19 cellular contexts compared by ENCODE assay signal in the genomic region with DNA sequence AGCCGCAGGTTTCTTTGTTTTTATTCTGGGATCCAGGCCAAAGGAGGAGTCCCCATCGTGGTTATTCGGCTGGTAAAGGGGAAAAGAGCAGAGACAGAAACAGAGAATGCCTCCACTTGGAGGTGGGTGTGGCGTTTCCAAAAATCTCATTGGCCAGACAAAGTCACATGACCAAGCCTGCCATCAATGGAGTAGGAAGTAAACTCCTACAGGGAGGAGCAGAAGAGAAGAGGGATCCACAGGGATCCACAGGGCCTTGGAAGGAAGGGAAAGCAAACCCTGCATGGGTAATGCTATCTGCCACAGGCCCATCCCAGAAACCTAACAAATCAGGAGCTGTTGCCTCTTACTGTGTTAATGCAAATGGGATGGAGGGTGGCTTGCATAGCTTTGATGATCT.
A peak's percentile ranks its signal among the peaks of the same experiment; 100 is the strongest.
DNase-seq lines count a peak whose midpoint lies in the region; ATAC-seq, FAIRE-seq and TF ChIP-seq lines count a peak whose summit lies in the region.
"Had no signal": no experiment of that assay in that cellular context is flagged by ENCODE, and none has a peak within 500 bp of the region (broad histone marks: within the 10 kb centered on the region; RNA-seq: fewer than 3 reads in every experiment).

No MANE protein-coding gene starts in this region.

- CTCF ChIA-PET in IMR-90 (lab: Yijun Ruan, JAX) (interaction anchor here (0.9 to 1.4 kb wide), 3 partner anchors 8 to 16 kb away, joined by 3 to 4 read pairs (median 3); no protein-coding TSS in a partner anchor), K562 (lab: Yijun Ruan, JAX; ENCODE audit: low intra/inter-chr PET ratio) (no interaction called here)

- no peak overlapping the region for H2AK9ac ChIP-seq in IMR-90 (replicated peaks; ENCODE audit: low read depth, low read length, poor library complexity)

- H2BK5ac ChIP-seq in IMR-90 (ENCODE audit: low read depth, low read length, poor library complexity, severe bottlenecking) (no peak overlapping the region), mesendoderm (ENCODE audit: low read length) (no peak overlapping the region)

- TF ChIP-seq CTCF in IMR-90 (conservative IDR thresholded peaks at IDR 0.05; ENCODE audit: low read depth, low read length) = no peak
- TF ChIP-seq CTCF in K562 (IDR thresholded peaks at IDR 0.05 in 2 of 3, conservative IDR thresholded peaks at IDR 0.05 in 1 of 3; ENCODE audit: insufficient read depth in 2 of 3, low read depth in 1 of 3, low read length in 3 of 3) = no peak

- dilution Hi-C loops in IMR-90 (cut with HindIII; ENCODE audit: low sequenced_read_pairs, unreplicated experiment) = no loop called here

- H3K79me2 ChIP-seq in K562 (ENCODE audit: control insufficient read depth, insufficient read depth, low read length) (no peaks in the 10 kb centered on the region), mesendoderm (ENCODE audit: control insufficient read depth, insufficient read depth, low read length) (peaks cover 36% of the 10 kb centered on the region)

- TF ChIP-seq RAD21 in IMR-90 (IDR thresholded peaks at IDR 0.05; ENCODE audit: low read length) (no peak), K562 (CRISPR knock-in tag; conservative IDR thresholded peaks at IDR 0.05 in 1 of 2, IDR thresholded peaks at IDR 0.05 in 1 of 2) (no peak)

- H3K23ac ChIP-seq in IMR-90 (ENCODE audit: low read depth, low read length) = no peak overlapping the region
- H3K23ac ChIP-seq in mesendoderm (ENCODE audit: low read length) = no peak overlapping the region

- H3K4me2 ChIP-seq in IMR-90 (ENCODE audit: low read depth, low read length) = no peak overlapping the region
- H3K4me2 ChIP-seq in K562 (ENCODE audit: insufficient read depth, low read length) = no peak overlapping the region
- no peak overlapping the region for H3K4me2 ChIP-seq in mesendoderm (ENCODE audit: low read length)

- no peak overlapping the region for H4K91ac ChIP-seq in IMR-90 (ENCODE audit: insufficient read depth, low read depth, low read length)

- H3K4ac ChIP-seq in IMR-90 (ENCODE audit: low read depth, low read length) = no peak overlapping the region
- H3K4ac ChIP-seq in mesendoderm (ENCODE audit: low read depth, low read length) = no peak overlapping the region

- H3K36me3 ChIP-seq in IMR-90 (ENCODE audit: control insufficient read depth, insufficient read depth, low read length) = no peaks in the 10 kb centered on the region
- H3K36me3 ChIP-seq in K562 (ENCODE audit: control insufficient read depth, insufficient read depth, low read length) = no peaks in the 10 kb centered on the region
- no peaks in the 10 kb centered on the region for H3K36me3 ChIP-seq in mesendoderm (ENCODE audit: control insufficient read depth, insufficient read depth, low read length)
- H3K36me3 ChIP-seq: BE2C, SJSA1 had no signal

- peak; percentile 6 for DNase-seq in EH (ENCODE audit: low read depth)
- DNase-seq in IMR-90 = no peak
- DNase-seq in K562 (ENCODE audit: extremely low read depth in 1 of 4, low spot score in 3 of 4) = peak in 3 of 4 experiments; percentile 46 to 78 (median 77)
- peak; percentile 91 for DNase-seq in mesendoderm
- no peak for DNase-seq in activated CD4-positive, alpha-beta T cell treated with anti-CD3 and anti-CD28 coated beads, Interleukin-2, amount 50 U/mL, for 1 hour
- no peak for DNase-seq in dermis blood vessel endothelial cell
- DNase-seq: BE2C; CD8-positive, alpha-beta memory T cell; GOT3; NCI-H2081 treated with DMSO at 0.1 percent for 48 hours; NCI-H2227 treated with DMSO at 0.1 percent for 48 hours; NCI-H524 treated with DMSO at 0.1 percent for 48 hours; NK-92 treated with Interleukin-12 subunit alpha and Interleukin-12 subunit beta, amount 100 ng/mL, for 24 hours; PC-3; T-cell had no signal

- no peak overlapping the region for H4K5ac ChIP-seq in IMR-90 (ENCODE audit: low read depth, low read length)
- H4K5ac ChIP-seq in mesendoderm (ENCODE audit: low read length) = no peak overlapping the region

- H3K18ac ChIP-seq in IMR-90 (ENCODE audit: low read depth, low read length) = no peak overlapping the region
- no peak overlapping the region for H3K18ac ChIP-seq in mesendoderm (ENCODE audit: low read length)

- no TSS peak for BruUV-seq in IMR-90 (replicated peaks; lab: Mats Ljungman, UMichigan)
- no TSS peak for BruUV-seq in K562 (replicated peaks; lab: Mats Ljungman, UMichigan)

- TF ChIP-seq POLR2A in IMR-90 (IDR thresholded peaks at IDR 0.05; ENCODE audit: low read depth, low read length) (no peak), K562 (conservative IDR thresholded peaks at IDR 0.05) (no peak)

- H3K27me3 ChIP-seq in IMR-90 (ENCODE audit: control insufficient read depth, insufficient read depth, low read length) (no peaks in the 10 kb centered on the region), K562 (ENCODE audit: control insufficient read depth in 2 of 2, insufficient read depth in 2 of 2, low read length in 2 of 2) (peaks cover 4 to 26% of the 10 kb centered on the region in 2 experiments; a peak in 4 of 5 replicates), mesendoderm (ENCODE audit: insufficient read depth, low read length, poor library complexity) (no peaks in the 10 kb centered on the region)
- H3K27me3 ChIP-seq: BE2C, SJSA1 had no signal

- intact Hi-C loops in IMR-90 (cut with micrococcal nuclease) (no loop called here), K562 (cut with micrococcal nuclease) (no loop called here)

- no peak overlapping the region for H3K9ac ChIP-seq in IMR-90 (ENCODE audit: low read depth, low read length)
- H3K9ac ChIP-seq in K562 (ENCODE audit: insufficient read depth in 1 of 2, low read depth in 2 of 2, low read length in 2 of 2) = no peak overlapping the region
- H3K9ac ChIP-seq in mesendoderm (ENCODE audit: low read length) = no peak overlapping the region

- TF ChIP-seq EP300 in K562 (IDR thresholded peaks at IDR 0.05; ENCODE audit: low read length) = no peak

- peaks cover 5% of the 10 kb centered on the region; the same call in 1 of the 2 replicates for H3K4me1 ChIP-seq in IMR-90 (ENCODE audit: control insufficient read depth, insufficient read depth, low read length)
- H3K4me1 ChIP-seq in K562 (replicated peaks in 1 of 2; ENCODE audit: control insufficient read depth in 2 of 2, insufficient read depth in 2 of 2, low read length in 2 of 2) = no peaks in the 10 kb centered on the region
- peaks cover 7% of the 10 kb centered on the region for H3K4me1 ChIP-seq in mesendoderm (ENCODE audit: control insufficient read depth, low read depth, low read length)
- H3K4me1 ChIP-seq: BE2C, SJSA1 had no signal

- H2BK15ac ChIP-seq in IMR-90 (ENCODE audit: low read depth, low read length) (no peak overlapping the region), mesendoderm (replicated peaks; ENCODE audit: low read depth) (no peak overlapping the region)

- WGBS in IMR-90 (ENCODE audit: extremely low coverage in 2 of 2, insufficient read length in 1 of 2), 2 experiments = 90% methylated on average over 2 of the region's 4 CpGs; no CpG with 5 or more reads in 1 of the 2 experiments
- 3% methylated on average over 4 of the region's 4 CpGs for WGBS in K562 (ENCODE audit: insufficient coverage, low coverage, missing lambda C conversion rate)
- WGBS in mesendoderm (ENCODE audit: extremely low coverage, insufficient coverage, low lambda C conversion rate) = no CpG with 5 or more reads among the region's 4 CpGs

- H3K79me1 ChIP-seq in IMR-90 (ENCODE audit: low read depth in 1 of 2, low read length in 2 of 2) = peaks cover 4 to 25% of the 10 kb centered on the region in 2 experiments; a peak in 2 of 4 replicates
- peaks cover 19% of the 10 kb centered on the region for H3K79me1 ChIP-seq in mesendoderm (ENCODE audit: low read length)

- in situ Hi-C loops in IMR-90 (cut with MboI; ENCODE audit: low sequenced_read_pairs) = no loop called here
- in situ Hi-C loops in K562 (cut with MboI) = no loop called here

- H2BK20ac ChIP-seq in IMR-90 (ENCODE audit: low read depth, low read length) = no peak overlapping the region

- H4K20me1 ChIP-seq in IMR-90 (ENCODE audit: insufficient read depth, low read length) = peaks cover 9% of the 10 kb centered on the region; the same call in 1 of the 2 replicates
- H4K20me1 ChIP-seq in K562 (replicated peaks; ENCODE audit: control insufficient read depth, insufficient read depth, low read length) = no peaks in the 10 kb centered on the region; the same call in 1 of the 2 replicates

- H2BK120ac ChIP-seq in IMR-90 (ENCODE audit: low read depth, low read length) (no peak overlapping the region), mesendoderm (ENCODE audit: low read depth, low read length) (no peak overlapping the region)

- H3K4me3 ChIP-seq in IMR-90 (ENCODE audit: insufficient read depth, low read depth, low read length) = no peak overlapping the region
- H3K4me3 ChIP-seq in K562 = no peak overlapping the region
- H3K4me3 ChIP-seq in mesendoderm (ENCODE audit: low read length) = no peak overlapping the region
- H3K4me3 ChIP-seq: SJSA1 had no signal

- H3K9me3 ChIP-seq in IMR-90 (ENCODE audit: control insufficient read depth, insufficient read depth, low read length) = no peaks in the 10 kb centered on the region
- no peaks in the 10 kb centered on the region for H3K9me3 ChIP-seq in K562 (replicated peaks; ENCODE audit: control insufficient read depth, insufficient read depth, low read depth, low read length)
- H3K9me3 ChIP-seq: BE2C had no signal

- no peak overlapping the region for H3K14ac ChIP-seq in IMR-90 (replicated peaks; ENCODE audit: low read depth, low read length)

- no peak overlapping the region for H2AFZ ChIP-seq in IMR-90 (replicated peaks; ENCODE audit: low read length, poor library complexity)
- H2AFZ ChIP-seq in K562 (ENCODE audit: low read depth, low read length) = no peak overlapping the region

- 0 out of 2 replicates have a peak, but pooled peaks cover 3% of the 10 kb centered on the region for H3K9me1 ChIP-seq in IMR-90 (ENCODE audit: insufficient read depth, low read length)
- H3K9me1 ChIP-seq in K562 (ENCODE audit: control insufficient read depth, insufficient read depth, low read length) = no peaks in the 10 kb centered on the region

- H4K8ac ChIP-seq in IMR-90 (ENCODE audit: low read depth in 2 of 2, low read length in 2 of 2) (no peak overlapping the region), mesendoderm (ENCODE audit: low read depth, low read length) (no peak overlapping the region)

- H3K27ac ChIP-seq in IMR-90 (ENCODE audit: insufficient read depth, low read length) (no peak overlapping the region), K562 (ENCODE audit: extremely low read depth, low read depth, low read length) (no peak overlapping the region), mesendoderm (ENCODE audit: low read depth, low read length) (no peak overlapping the region)
- H3K27ac ChIP-seq: SJSA1 had no signal

- POLR2A ChIA-PET in IMR-90 (lab: Charles Lee; ENCODE audit: unreplicated experiment) (no interaction called here), K562 (lab: Yijun Ruan, JAX) (no interaction called here)

- ATAC-seq in IMR-90 (ENCODE audit: low read depth) = no peak
- no peak for ATAC-seq in K562
- ATAC-seq in GM18517 (IDR thresholded peaks at IDR 0.05; ENCODE audit: unreplicated experiment) = no peak
- ATAC-seq: PC-3, T-cell had no signal

- no peak overlapping the region for H2AK5ac ChIP-seq in IMR-90 (ENCODE audit: low read depth, low read length)
- no peak overlapping the region for H2AK5ac ChIP-seq in mesendoderm (ENCODE audit: low read length)

- peak; percentile 35 for FAIRE-seq in K562 (lab: Jason Lieb, UNC)
- FAIRE-seq: GM18507, GM19239 had no signal

- H3K56ac ChIP-seq in IMR-90 (ENCODE audit: extremely low read depth, insufficient read depth, low read length) (no peak overlapping the region), mesendoderm (ENCODE audit: low read length) (no peak overlapping the region)

Comparison
In these comparisons a context has a peak if more than half of its experiments do, and no peak if none do; other contexts are left out.
1. DNase-seq: peak in EH (single experiment), K562 (3 of 4) and mesendoderm (single experiment); none in IMR-90 (single experiment), activated CD4-positive, alpha-beta T cell treated with anti-CD3 and anti-CD28 coated beads, Interleukin-2, amount 50 U/mL, for 1 hour (single experiment) and dermis blood vessel endothelial cell (single experiment).